1 cellular context compared by ENCODE assay signal in the genomic region with DNA sequence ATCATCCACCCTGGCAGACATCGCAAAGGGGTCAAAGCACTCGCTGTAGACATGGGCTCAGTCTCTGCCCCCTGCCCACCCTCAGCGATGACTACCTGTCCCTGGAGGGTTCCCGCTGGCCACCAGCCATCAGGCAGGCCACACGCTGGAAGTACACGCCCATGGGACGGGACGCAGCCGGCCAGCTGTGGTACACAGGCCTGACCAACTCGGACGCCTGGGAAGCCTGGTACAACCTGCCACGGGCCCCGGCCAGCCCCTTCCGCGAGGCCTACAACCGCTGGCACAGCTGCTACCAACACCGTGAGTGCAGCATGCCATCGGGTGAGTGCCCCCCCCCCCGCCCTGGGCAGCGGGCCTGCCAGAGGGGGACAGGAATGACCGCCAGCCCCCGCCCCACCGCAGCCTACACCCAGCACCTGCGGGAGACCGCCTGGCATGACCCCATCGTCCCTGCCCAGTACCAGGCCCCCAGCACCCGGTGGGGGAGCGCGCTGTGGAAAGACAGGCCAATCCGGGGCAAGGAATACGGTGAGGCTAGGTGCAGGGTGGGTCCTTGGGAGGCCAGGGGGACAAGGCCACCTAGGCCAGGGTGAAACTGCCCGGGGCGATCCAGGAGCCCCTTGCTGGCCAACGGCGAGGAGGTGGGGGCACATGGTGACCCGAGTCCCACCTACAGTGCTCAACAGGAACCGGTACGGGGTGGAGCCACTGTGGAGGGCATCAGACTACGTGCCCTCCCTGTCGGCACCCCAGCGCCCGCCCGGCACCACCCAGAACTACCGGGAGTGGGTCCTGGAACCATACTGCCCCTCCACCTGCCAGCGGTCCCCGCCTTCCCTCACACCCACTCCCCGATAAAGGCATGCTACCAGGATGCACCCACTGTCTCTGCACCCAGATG.
TF ChIP-seq lines count a peak whose summit lies in the region.

No MANE protein-coding gene starts in this region.

TF ChIP-seq in SK-N-SH, 30 proteins besides CTCF, POLR2A, EP300 and RAD21:
- TF ChIP-seq FOXJ3 (CRISPR knock-in tag; IDR thresholded peaks at IDR 0.05) (no peak), FOXM1 (IDR thresholded peaks at IDR 0.05; ENCODE audit: low read depth) (no peak), RCOR1 (IDR thresholded peaks at IDR 0.05; ENCODE audit: low read length) (no peak), EZH2phosphoT487 (IDR thresholded peaks at IDR 0.05; ENCODE audit: borderline replicate concordance, low read depth) (no peak), RFX5 (IDR thresholded peaks at IDR 0.05; ENCODE audit: low read length) (no peak), SMC3 (IDR thresholded peaks at IDR 0.05; ENCODE audit: low read depth, low read length) (no peak), RXRA (IDR thresholded peaks at IDR 0.05; ENCODE audit: borderline replicate concordance, low read depth) (no peak), TCF12 (IDR thresholded peaks at IDR 0.05) (no peak), NFIC (IDR thresholded peaks at IDR 0.05; ENCODE audit: borderline replicate concordance) (no peak), MXI1 (IDR thresholded peaks at IDR 0.05; ENCODE audit: low read depth, low read length) (no peak), JUND (IDR thresholded peaks at IDR 0.05) (no peak), MEF2A (IDR thresholded peaks at IDR 0.05; ENCODE audit: borderline replicate concordance, low read depth) (no peak), TAF1 (IDR thresholded peaks at IDR 0.05; ENCODE audit: borderline replicate concordance, low read depth, low read length) (no peak), GATA2 (CRISPR knock-in tag; IDR thresholded peaks at IDR 0.05) (no peak)
- TF ChIP-seq, protein P1, sequence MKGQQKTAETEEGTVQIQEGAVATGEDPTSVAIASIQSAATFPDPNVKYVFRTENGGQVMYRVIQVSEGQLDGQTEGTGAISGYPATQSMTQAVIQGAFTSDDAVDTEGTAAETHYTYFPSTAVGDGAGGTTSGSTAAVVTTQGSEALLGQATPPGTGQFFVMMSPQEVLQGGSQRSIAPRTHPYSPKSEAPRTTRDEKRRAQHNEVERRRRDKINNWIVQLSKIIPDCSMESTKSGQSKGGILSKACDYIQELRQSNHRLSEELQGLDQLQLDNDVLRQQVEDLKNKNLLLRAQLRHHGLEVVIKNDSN (IDR thresholded peaks at IDR 0.05; ENCODE audit: borderline replicate concordance, low read depth), result no peak
- TF ChIP-seq, protein P2, sequence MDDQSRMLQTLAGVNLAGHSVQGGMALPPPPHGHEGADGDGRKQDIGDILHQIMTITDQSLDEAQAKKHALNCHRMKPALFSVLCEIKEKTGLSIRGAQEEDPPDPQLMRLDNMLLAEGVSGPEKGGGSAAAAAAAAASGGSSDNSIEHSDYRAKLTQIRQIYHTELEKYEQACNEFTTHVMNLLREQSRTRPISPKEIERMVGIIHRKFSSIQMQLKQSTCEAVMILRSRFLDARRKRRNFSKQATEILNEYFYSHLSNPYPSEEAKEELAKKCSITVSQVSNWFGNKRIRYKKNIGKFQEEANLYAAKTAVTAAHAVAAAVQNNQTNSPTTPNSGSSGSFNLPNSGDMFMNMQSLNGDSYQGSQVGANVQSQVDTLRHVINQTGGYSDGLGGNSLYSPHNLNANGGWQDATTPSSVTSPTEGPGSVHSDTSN (IDR thresholded peaks at IDR 0.05), result no peak
- TF ChIP-seq, protein P3, sequence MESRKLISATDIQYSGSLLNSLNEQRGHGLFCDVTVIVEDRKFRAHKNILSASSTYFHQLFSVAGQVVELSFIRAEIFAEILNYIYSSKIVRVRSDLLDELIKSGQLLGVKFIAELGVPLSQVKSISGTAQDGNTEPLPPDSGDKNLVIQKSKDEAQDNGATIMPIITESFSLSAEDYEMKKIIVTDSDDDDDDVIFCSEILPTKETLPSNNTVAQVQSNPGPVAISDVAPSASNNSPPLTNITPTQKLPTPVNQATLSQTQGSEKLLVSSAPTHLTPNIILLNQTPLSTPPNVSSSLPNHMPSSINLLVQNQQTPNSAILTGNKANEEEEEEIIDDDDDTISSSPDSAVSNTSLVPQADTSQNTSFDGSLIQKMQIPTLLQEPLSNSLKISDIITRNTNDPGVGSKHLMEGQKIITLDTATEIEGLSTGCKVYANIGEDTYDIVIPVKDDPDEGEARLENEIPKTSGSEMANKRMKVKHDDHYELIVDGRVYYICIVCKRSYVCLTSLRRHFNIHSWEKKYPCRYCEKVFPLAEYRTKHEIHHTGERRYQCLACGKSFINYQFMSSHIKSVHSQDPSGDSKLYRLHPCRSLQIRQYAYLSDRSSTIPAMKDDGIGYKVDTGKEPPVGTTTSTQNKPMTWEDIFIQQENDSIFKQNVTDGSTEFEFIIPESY (IDR thresholded peaks at IDR 0.05; ENCODE audit: borderline replicate concordance, low read depth), result no peak
- TF ChIP-seq, protein P4, sequence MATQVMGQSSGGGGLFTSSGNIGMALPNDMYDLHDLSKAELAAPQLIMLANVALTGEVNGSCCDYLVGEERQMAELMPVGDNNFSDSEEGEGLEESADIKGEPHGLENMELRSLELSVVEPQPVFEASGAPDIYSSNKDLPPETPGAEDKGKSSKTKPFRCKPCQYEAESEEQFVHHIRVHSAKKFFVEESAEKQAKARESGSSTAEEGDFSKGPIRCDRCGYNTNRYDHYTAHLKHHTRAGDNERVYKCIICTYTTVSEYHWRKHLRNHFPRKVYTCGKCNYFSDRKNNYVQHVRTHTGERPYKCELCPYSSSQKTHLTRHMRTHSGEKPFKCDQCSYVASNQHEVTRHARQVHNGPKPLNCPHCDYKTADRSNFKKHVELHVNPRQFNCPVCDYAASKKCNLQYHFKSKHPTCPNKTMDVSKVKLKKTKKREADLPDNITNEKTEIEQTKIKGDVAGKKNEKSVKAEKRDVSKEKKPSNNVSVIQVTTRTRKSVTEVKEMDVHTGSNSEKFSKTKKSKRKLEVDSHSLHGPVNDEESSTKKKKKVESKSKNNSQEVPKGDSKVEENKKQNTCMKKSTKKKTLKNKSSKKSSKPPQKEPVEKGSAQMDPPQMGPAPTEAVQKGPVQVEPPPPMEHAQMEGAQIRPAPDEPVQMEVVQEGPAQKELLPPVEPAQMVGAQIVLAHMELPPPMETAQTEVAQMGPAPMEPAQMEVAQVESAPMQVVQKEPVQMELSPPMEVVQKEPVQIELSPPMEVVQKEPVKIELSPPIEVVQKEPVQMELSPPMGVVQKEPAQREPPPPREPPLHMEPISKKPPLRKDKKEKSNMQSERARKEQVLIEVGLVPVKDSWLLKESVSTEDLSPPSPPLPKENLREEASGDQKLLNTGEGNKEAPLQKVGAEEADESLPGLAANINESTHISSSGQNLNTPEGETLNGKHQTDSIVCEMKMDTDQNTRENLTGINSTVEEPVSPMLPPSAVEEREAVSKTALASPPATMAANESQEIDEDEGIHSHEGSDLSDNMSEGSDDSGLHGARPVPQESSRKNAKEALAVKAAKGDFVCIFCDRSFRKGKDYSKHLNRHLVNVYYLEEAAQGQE (IDR thresholded peaks at IDR 0.05; ENCODE audit: low read depth, low read length), result no peak
